23 cellular contexts compared by ENCODE assay signal in the genomic region with DNA sequence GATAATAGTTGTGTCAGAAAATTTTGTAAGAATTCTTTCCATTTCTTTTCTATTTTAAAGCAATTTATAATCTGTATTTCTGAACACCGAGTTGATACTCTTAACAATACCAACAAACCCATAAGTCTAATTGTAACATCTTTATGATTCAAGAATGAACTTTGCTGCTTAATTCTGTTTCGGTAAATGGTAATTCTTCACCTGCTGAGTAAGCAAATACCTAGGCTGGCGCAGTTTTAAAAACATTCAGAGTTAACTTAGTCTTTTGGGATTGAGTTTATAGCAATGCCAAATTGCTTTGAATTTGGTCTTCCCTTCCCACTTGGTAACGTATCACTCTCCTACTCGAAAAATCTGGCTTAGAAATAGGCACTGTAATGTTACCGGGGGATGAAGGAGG.
DNase-seq lines count a peak whose midpoint lies in the region; ATAC-seq, FAIRE-seq and TF ChIP-seq lines count a peak whose summit lies in the region.
"Had no signal": no experiment of that assay in that cellular context is flagged by ENCODE, and none has a peak within 500 bp of the region (broad histone marks: within the 10 kb centered on the region; RNA-seq: fewer than 3 reads in every experiment).

No MANE protein-coding gene starts in this region.

- TF ChIP-seq RAD21 in A549 (conservative IDR thresholded peaks at IDR 0.05 in 1 of 2, IDR thresholded peaks at IDR 0.05 in 1 of 2) (no peak), IMR-90 (IDR thresholded peaks at IDR 0.05; ENCODE audit: low read length) (no peak), H1 (IDR thresholded peaks at IDR 0.05 in 1 of 2, conservative IDR thresholded peaks at IDR 0.05 in 1 of 2; ENCODE audit: low read depth in 2 of 2, low read length in 2 of 2) (no peak)

- H3K9me3 Mint-ChIP-seq in stimulated activated naive B cell treated with anti-CD40 and anti-IgM and Interleukin-4, amounts not matched to agents 10 μg/mL and 1 μg/mL and 100 μg/mL, for 72 hours: peaks cover 2 to 3% of the 10 kb centered on the region in 2 donors
- no peaks in the 10 kb centered on the region for H3K9me3 Mint-ChIP-seq in activated naive CD4-positive, alpha-beta T cell treated with anti-CD3 and anti-CD28 coated beads for 36 hours

- H3K4me3 ChIP-seq in A549: no peak overlapping the region
- H3K4me3 ChIP-seq in IMR-90 (ENCODE audit: insufficient read depth, low read depth, low read length): no peak overlapping the region
- no peak overlapping the region for H3K4me3 ChIP-seq in H1 (ENCODE audit: extremely low read depth in 1 of 4, insufficient read depth in 2 of 4, low read depth in 3 of 4, low read length in 4 of 4)
- no peak overlapping the region for H3K4me3 ChIP-seq in transverse colon
- H3K4me3 ChIP-seq: BLaER1 treated with 17β-estradiol and CSF1 and Interleukin-3, amounts not matched to agents 10 nM and 100 nM had no signal

- H4K5ac ChIP-seq in IMR-90 (ENCODE audit: low read depth, low read length) (no peak overlapping the region), H1 (ENCODE audit: insufficient read length, low read depth, low read length) (no peak overlapping the region)

- H3K18ac ChIP-seq in IMR-90 (ENCODE audit: low read depth, low read length): no peak overlapping the region
- no peak overlapping the region for H3K18ac ChIP-seq in H1 (ENCODE audit: extremely low read depth, low read length)

- no peak overlapping the region for H3K56ac ChIP-seq in IMR-90 (ENCODE audit: extremely low read depth, insufficient read depth, low read length)
- H3K56ac ChIP-seq in H1 (replicated peaks; ENCODE audit: insufficient read length, low read depth, low read length): no peak overlapping the region

- H3K79me1 ChIP-seq in IMR-90 (ENCODE audit: low read depth in 1 of 2, low read length in 2 of 2) (no peaks in the 10 kb centered on the region), H1 (ENCODE audit: low read depth, low read length) (no peaks in the 10 kb centered on the region)

- CTCF ChIA-PET in A549 (lab: Yijun Ruan, JAX): no interaction called here
- CTCF ChIA-PET in IMR-90 (lab: Yijun Ruan, JAX): no interaction called here
- CTCF ChIA-PET in H1 (lab: Charles Lee; ENCODE audit: partially characterized antibody): no interaction called here
- CTCF ChIA-PET in activated naive CD4-positive, alpha-beta T cell treated with anti-CD3 and anti-CD28 coated beads for 36 hours (lab: Charles Lee): no interaction called here

- peak overlapping the region; percentile 42 for H3K27ac Mint-ChIP-seq in stimulated activated naive B cell treated with anti-CD40 and anti-IgM and Interleukin-4, amounts not matched to agents 10 μg/mL and 1 μg/mL and 100 μg/mL, for 72 hours
- no peak overlapping the region for H3K27ac Mint-ChIP-seq in activated naive CD4-positive, alpha-beta T cell treated with anti-CD3 and anti-CD28 coated beads for 36 hours
- H3K27ac Mint-ChIP-seq: B cell; CD4-positive, alpha-beta T cell; CD8-positive, alpha-beta T cell had no signal

- H3K4me1 ChIP-seq in A549: no peaks in the 10 kb centered on the region
- no peaks in the 10 kb centered on the region for H3K4me1 ChIP-seq in IMR-90 (ENCODE audit: control insufficient read depth, insufficient read depth, low read length)
- no peaks in the 10 kb centered on the region for H3K4me1 ChIP-seq in H1 (replicated peaks in 1 of 4; ENCODE audit: control insufficient read depth in 3 of 4, insufficient read depth in 4 of 4, low read length in 3 of 4)
- no peaks in the 10 kb centered on the region for H3K4me1 ChIP-seq in transverse colon
- H3K4me1 ChIP-seq: BLaER1 treated with 17β-estradiol and CSF1 and Interleukin-3, amounts not matched to agents 10 nM and 100 nM; Caco-2 had no signal

- H3K27me3 Mint-ChIP-seq in stimulated activated naive B cell treated with anti-CD40 and anti-IgM and Interleukin-4, amounts not matched to agents 10 μg/mL and 1 μg/mL and 100 μg/mL, for 72 hours: no peaks in the 10 kb centered on the region
- no peaks in the 10 kb centered on the region for H3K27me3 Mint-ChIP-seq in activated naive CD4-positive, alpha-beta T cell treated with anti-CD3 and anti-CD28 coated beads for 36 hours (ENCODE audit: low read depth)
- H3K27me3 Mint-ChIP-seq: B cell; CD4-positive, alpha-beta T cell had no signal

- H3K4me3 Mint-ChIP-seq in stimulated activated naive B cell treated with anti-CD40 and anti-IgM and Interleukin-4, amounts not matched to agents 10 μg/mL and 1 μg/mL and 100 μg/mL, for 72 hours: no peak overlapping the region
- no peak overlapping the region for H3K4me3 Mint-ChIP-seq in activated naive CD4-positive, alpha-beta T cell treated with anti-CD3 and anti-CD28 coated beads for 36 hours
- H3K4me3 Mint-ChIP-seq: B cell; CD4-positive, alpha-beta T cell; CD8-positive, alpha-beta T cell had no signal

- in situ Hi-C loops in IMR-90 (cut with MboI; ENCODE audit: low sequenced_read_pairs): no loop called here
- in situ Hi-C loops in transverse colon (cut with MboI; ENCODE audit: low pct_ligation_motif_present in 1 of 4, low pct_unique_long_range_greater_than_20kb in 1 of 4, low sequenced_read_pairs in 3 of 4): no loop called here

- H3K4ac ChIP-seq in IMR-90 (ENCODE audit: low read depth, low read length) (no peak overlapping the region), H1 (replicated peaks; ENCODE audit: insufficient read length, low read depth, low read length) (no peak overlapping the region)

- TF ChIP-seq EP300 in A549 (IDR thresholded peaks at IDR 0.05) (no peak), H1 (IDR thresholded peaks at IDR 0.05; ENCODE audit: borderline replicate concordance in 1 of 2, low read depth in 2 of 2, low read length in 2 of 2) (no peak), transverse colon (IDR thresholded peaks at IDR 0.05; ENCODE audit: low read depth) (no peak)

- H3K36me3 Mint-ChIP-seq in stimulated activated naive B cell treated with anti-CD40 and anti-IgM and Interleukin-4, amounts not matched to agents 10 μg/mL and 1 μg/mL and 100 μg/mL, for 72 hours: no peaks in the 10 kb centered on the region
- no peaks in the 10 kb centered on the region for H3K36me3 Mint-ChIP-seq in activated naive CD4-positive, alpha-beta T cell treated with anti-CD3 and anti-CD28 coated beads for 36 hours (ENCODE audit: low read depth)
- H3K36me3 Mint-ChIP-seq: CD8-positive, alpha-beta T cell had no signal

- H2BK20ac ChIP-seq in IMR-90 (ENCODE audit: low read depth, low read length) (no peak overlapping the region), H1 (ENCODE audit: low read length) (no peak overlapping the region)

- H4K91ac ChIP-seq in IMR-90 (ENCODE audit: insufficient read depth, low read depth, low read length) (no peak overlapping the region), H1 (replicated peaks; ENCODE audit: insufficient read length, low read length) (no peak overlapping the region)

- WGBS in A549 (ENCODE audit: missing lambda C conversion rate): 36% methylated on average over 6 of the region's 6 CpGs
- WGBS in IMR-90 (ENCODE audit: extremely low coverage in 2 of 2, insufficient read length in 1 of 2), 2 experiments: no CpG with 5 or more reads among the region's 6 CpGs
- 85% methylated on average over 6 of the region's 6 CpGs; no CpG with 5 or more reads in 1 of the 2 experiments for WGBS in H1 (ENCODE audit: extremely low coverage in 1 of 2, insufficient coverage in 1 of 2, insufficient read length in 1 of 2, insufficient replicate concordance in 2 of 2, low coverage in 1 of 2, low lambda C conversion rate in 2 of 2, missing lambda C conversion rate in 1 of 2), 2 experiments
- WGBS in transverse colon (ENCODE audit: low coverage in 1 of 2), 2 donors: 88 to 90% methylated on average over 6 of the region's 6 CpGs

- H3K27ac ChIP-seq in A549 (no peak overlapping the region), IMR-90 (ENCODE audit: insufficient read depth, low read length) (no peak overlapping the region), H1 (ENCODE audit: low read depth, low read length) (no peak overlapping the region), transverse colon (no peak overlapping the region)
- H3K27ac ChIP-seq: BLaER1 treated with 17β-estradiol and CSF1 and Interleukin-3, amounts not matched to agents 10 nM and 100 nM; C4-2B had no signal

- no peaks in the 10 kb centered on the region for H3K4me1 Mint-ChIP-seq in stimulated activated naive B cell treated with anti-CD40 and anti-IgM and Interleukin-4, amounts not matched to agents 10 μg/mL and 1 μg/mL and 100 μg/mL, for 72 hours
- no peaks in the 10 kb centered on the region for H3K4me1 Mint-ChIP-seq in activated naive CD4-positive, alpha-beta T cell treated with anti-CD3 and anti-CD28 coated beads for 36 hours (ENCODE audit: low read depth)
- H3K4me1 Mint-ChIP-seq: B cell had no signal

- no peak for DNase-seq in A549 (ENCODE audit: low read depth in 1 of 2, low spot score in 1 of 2)
- DNase-seq in IMR-90: no peak
- no peak for DNase-seq in H1 (ENCODE audit: low read depth in 1 of 2, low spot score in 2 of 2)
- DNase-seq in stimulated activated naive B cell treated with anti-CD40 and anti-IgM and Interleukin-4, amounts not matched to agents 10 μg/mL and 1 μg/mL and 100 μg/mL, for 72 hours: no peak
- no peak for DNase-seq in transverse colon
- no peak for DNase-seq in activated naive CD4-positive, alpha-beta T cell treated with anti-CD3 and anti-CD28 coated beads for 36 hours
- DNase-seq in omental fat pad (ENCODE audit: low spot score): no peak
- DNase-seq: 8988T; AML-193; Caco-2; Calu3; CD4-positive, alpha-beta T cell; CD8-positive, alpha-beta T cell; DMS79 treated with DMSO at 0.1 percent for 48 hours; GF-D8 had no signal

- no peak for TF ChIP-seq POLR2A in A549 (IDR thresholded peaks at IDR 0.05; ENCODE audit: low read length)
- no peak for TF ChIP-seq POLR2A in IMR-90 (IDR thresholded peaks at IDR 0.05; ENCODE audit: low read depth, low read length)
- no peak for TF ChIP-seq POLR2A in H1 (IDR thresholded peaks at IDR 0.05; ENCODE audit: control extremely low read depth in 1 of 2, low read depth in 2 of 2, low read length in 2 of 2)
- TF ChIP-seq POLR2A in transverse colon (IDR thresholded peaks at IDR 0.05): no peak

- H3K23me2 ChIP-seq in H1 (ENCODE audit: low read depth, low read length): no peaks in the 10 kb centered on the region

- H2BK15ac ChIP-seq in IMR-90 (ENCODE audit: low read depth, low read length) (no peak overlapping the region), H1 (ENCODE audit: low read length) (no peak overlapping the region)

- H3K23ac ChIP-seq in IMR-90 (ENCODE audit: low read depth, low read length): no peak overlapping the region
- no peak overlapping the region for H3K23ac ChIP-seq in H1 (ENCODE audit: insufficient read length)

- dilution Hi-C loops in IMR-90 (cut with HindIII; ENCODE audit: low sequenced_read_pairs, unreplicated experiment): no loop called here

- H3K27me3 ChIP-seq in IMR-90 (ENCODE audit: control insufficient read depth, insufficient read depth, low read length) (no peaks in the 10 kb centered on the region), H1 (replicated peaks in 1 of 4; ENCODE audit: control insufficient read depth in 3 of 4, extremely low read depth in 1 of 4, insufficient read depth in 3 of 4, low read length in 3 of 4) (no peaks in the 10 kb centered on the region), transverse colon (no peaks in the 10 kb centered on the region)
- H3K27me3 ChIP-seq: BLaER1 treated with 17β-estradiol and CSF1 and Interleukin-3, amounts not matched to agents 10 nM and 100 nM had no signal

- H3K9ac ChIP-seq in IMR-90 (ENCODE audit: low read depth, low read length): no peak overlapping the region
- no peak overlapping the region for H3K9ac ChIP-seq in H1 (replicated peaks in 1 of 4; ENCODE audit: extremely low read depth in 1 of 4, low read depth in 3 of 4, low read length in 3 of 4)
- H3K9ac ChIP-seq: BLaER1 treated with 17β-estradiol and CSF1 and Interleukin-3, amounts not matched to agents 10 nM and 100 nM had no signal

- H2BK120ac ChIP-seq in IMR-90 (ENCODE audit: low read depth, low read length): no peak overlapping the region
- no peak overlapping the region for H2BK120ac ChIP-seq in H1 (replicated peaks; ENCODE audit: low read depth, low read length)

- no peak for TF ChIP-seq CTCF in A549 (IDR thresholded peaks at IDR 0.05)
- TF ChIP-seq CTCF in IMR-90 (conservative IDR thresholded peaks at IDR 0.05; ENCODE audit: low read depth, low read length): no peak
- TF ChIP-seq CTCF in H1 (IDR thresholded peaks at IDR 0.05; ENCODE audit: control extremely low read depth in 1 of 3, insufficient read depth in 1 of 3, low read depth in 1 of 3, low read length in 3 of 3): no peak
- no peak for TF ChIP-seq CTCF in transverse colon (IDR thresholded peaks at IDR 0.05)
- TF ChIP-seq CTCF in omental fat pad (IDR thresholded peaks at IDR 0.05): no peak

- H2AFZ ChIP-seq in IMR-90 (replicated peaks; ENCODE audit: low read length, poor library complexity) (no peak overlapping the region), H1 (ENCODE audit: low read length) (no peak overlapping the region)

- H4K20me1 ChIP-seq in IMR-90 (ENCODE audit: insufficient read depth, low read length) (no peaks in the 10 kb centered on the region), H1 (replicated peaks in 1 of 2; ENCODE audit: control insufficient read depth in 1 of 2, insufficient read depth in 2 of 2, low read length in 2 of 2) (no peaks in the 10 kb centered on the region)
- H4K20me1 ChIP-seq: BLaER1 treated with 17β-estradiol and CSF1 and Interleukin-3, amounts not matched to agents 10 nM and 100 nM had no signal

- H2BK5ac ChIP-seq in IMR-90 (ENCODE audit: low read depth, low read length, poor library complexity, severe bottlenecking) (no peak overlapping the region), H1 (ENCODE audit: low read depth, low read length) (no peak overlapping the region)

- H3K36me3 ChIP-seq in IMR-90 (ENCODE audit: control insufficient read depth, insufficient read depth, low read length) (no peaks in the 10 kb centered on the region), H1 (ENCODE audit: control insufficient read depth in 2 of 4, insufficient read depth in 4 of 4, low read length in 3 of 4) (no peaks in the 10 kb centered on the region), transverse colon (no peaks in the 10 kb centered on the region)
- H3K36me3 ChIP-seq: BLaER1 treated with 17β-estradiol and CSF1 and Interleukin-3, amounts not matched to agents 10 nM and 100 nM had no signal

- no peak overlapping the region for H2AK5ac ChIP-seq in IMR-90 (ENCODE audit: low read depth, low read length)
- H2AK5ac ChIP-seq in H1 (ENCODE audit: low read depth, low read length): no peak overlapping the region

- H2BK12ac ChIP-seq in H1 (ENCODE audit: low read depth, low read length): no peak overlapping the region

- H3K9me3 ChIP-seq in A549 (no peaks in the 10 kb centered on the region), IMR-90 (ENCODE audit: control insufficient read depth, insufficient read depth, low read length) (no peaks in the 10 kb centered on the region), H1 (ENCODE audit: insufficient read depth in 2 of 2, low read depth in 1 of 2, low read length in 1 of 2) (no peaks in the 10 kb centered on the region), transverse colon (no peaks in the 10 kb centered on the region)
- H3K9me3 ChIP-seq: BLaER1 treated with 17β-estradiol and CSF1 and Interleukin-3, amounts not matched to agents 10 nM and 100 nM; Caco-2 had no signal

- intact Hi-C loops in IMR-90 (cut with micrococcal nuclease): no loop called here
- intact Hi-C loops in transverse colon (cut with DNase I; ENCODE audit: low total_unique reads): no loop called here
- intact Hi-C loops in activated naive CD4-positive, alpha-beta T cell treated with anti-CD3 and anti-CD28 coated beads for 36 hours (cut with micrococcal nuclease): no loop called here

- FAIRE-seq in A549 (lab: Jason Lieb, UNC) (no peak), H1 (lab: Jason Lieb, UNC) (no peak)
- FAIRE-seq: A204.1, D721Med, G401.6, GM12891, GM19239 had no signal

- no peaks in the 10 kb centered on the region for H3K79me2 ChIP-seq in H1 (ENCODE audit: control insufficient read depth in 1 of 2, insufficient read depth in 2 of 2, low read length in 2 of 2)

- H2AK9ac ChIP-seq in IMR-90 (replicated peaks; ENCODE audit: low read depth, low read length, poor library complexity): no peak overlapping the region

- BruUV-seq in IMR-90 (replicated peaks; lab: Mats Ljungman, UMichigan): no TSS peak

- H3K9me1 ChIP-seq in IMR-90 (ENCODE audit: insufficient read depth, low read length): no peaks in the 10 kb centered on the region

- ATAC-seq in A549 (no peak), IMR-90 (ENCODE audit: low read depth) (no peak), omental fat pad (ENCODE audit: low FRiP score) (no peak)
- no peak for ATAC-seq in stimulated activated naive B cell treated with anti-CD40 and anti-IgM and Interleukin-4, amounts not matched to agents 10 μg/mL and 1 μg/mL and 100 μg/mL, for 72 hours (replicated peaks)
- ATAC-seq: CD8-positive, alpha-beta T cell had no signal

- H3K14ac ChIP-seq in IMR-90 (replicated peaks; ENCODE audit: low read depth, low read length) (no peak overlapping the region), H1 (ENCODE audit: insufficient read length) (no peak overlapping the region)

- H4K8ac ChIP-seq in IMR-90 (ENCODE audit: low read depth in 2 of 2, low read length in 2 of 2) (no peak overlapping the region), H1 (ENCODE audit: extremely low read depth, insufficient read depth, low read length) (no peak overlapping the region)

- POLR2A ChIA-PET in A549 (lab: Yijun Ruan, JAX): no interaction called here
- POLR2A ChIA-PET in IMR-90 (lab: Charles Lee; ENCODE audit: unreplicated experiment): no interaction called here
- POLR2A ChIA-PET in H1 (lab: Charles Lee; ENCODE audit: partially characterized antibody): no interaction called here

- H3K4me2 ChIP-seq in A549 (no peak overlapping the region), IMR-90 (ENCODE audit: low read depth, low read length) (no peak overlapping the region), H1 (ENCODE audit: insufficient read depth in 1 of 2, low read depth in 2 of 2, low read length in 2 of 2) (no peak overlapping the region)
- H3K4me2 ChIP-seq: BLaER1 treated with 17β-estradiol and CSF1 and Interleukin-3, amounts not matched to agents 10 nM and 100 nM had no signal

Comparison
In these comparisons a context has a peak if more than half of its experiments do, and no peak if none do; other contexts are left out.
1. Of the 18 proteins assayed by ChIP-seq in both H1 and A549: peak only in H1: none; only in A549: none; in both: MAFK; in neither: 17.